ENCODE assay signal across 11 cellular contexts in genomic region chr22:25566812-25567211, GRCh38. TPM values are rescaled to one million over a fixed set of nuclear protein-coding genes. Genes with fewer than 3 reads are reported as not detected.
DNase-seq lines count a peak whose midpoint lies in the region; ATAC-seq and TF ChIP-seq lines count a peak whose summit lies in the region.
"Had no signal": no experiment of that assay in that cellular context is flagged by ENCODE, and none has a peak within 500 bp of the region (broad histone marks: within the 10 kb centered on the region; RNA-seq: fewer than 3 reads in every experiment).

No MANE protein-coding gene starts in this region.

- no peak for TF ChIP-seq CTCF in DOHH2 (IDR thresholded peaks at IDR 0.05; ENCODE audit: low read depth, low read length, poor library complexity, severe bottlenecking)
- TF ChIP-seq CTCF in WTC11 (IDR thresholded peaks at IDR 0.05), result no peak
- TF ChIP-seq CTCF in brain microvascular endothelial cell (IDR thresholded peaks at IDR 0.05; ENCODE audit: low read depth, low read length, missing control alignments), result no peak
- TF ChIP-seq CTCF in osteoblast (IDR thresholded peaks at IDR 0.05; ENCODE audit: extremely low read depth, low read depth, low read length), result no peak

- H3K27ac ChIP-seq in DOHH2 (ENCODE audit: low read depth, low read length) (no peak overlapping the region), HUES64 (ENCODE audit: low read depth, low read length) (no peak overlapping the region), brain microvascular endothelial cell (no peak overlapping the region), osteoblast (ENCODE audit: low read depth, low read length) (no peak overlapping the region)

- peak overlapping the region; percentile 93 for H3K4me2 ChIP-seq in DOHH2 (ENCODE audit: low read length)
- no peak overlapping the region for H3K4me2 ChIP-seq in osteoblast (ENCODE audit: insufficient read depth, low read length)

- peaks cover 26% of the 10 kb centered on the region for H3K27me3 Mint-ChIP-seq in WTC11 (ENCODE audit: low read depth)
- H3K27me3 Mint-ChIP-seq in naive thymus-derived CD8-positive, alpha-beta T cell, result peaks cover 0 to 6% (median 0%) of the 10 kb centered on the region in 5 donors

- WGBS in HUES64, result 64% methylated on average over 1 of the region's 1 CpG

- CTCF ChIA-PET in WTC11 (lab: Charles Lee), result interaction anchor here (1.4 to 3.4 kb wide), 2 partner anchors 23 to 206 kb away, joined by 5 to 16 read pairs; no protein-coding TSS in a partner anchor

- H3K4me1 ChIP-seq in DOHH2 (ENCODE audit: control insufficient read depth, low read length), result peaks cover 59% of the 10 kb centered on the region
- H3K4me1 ChIP-seq in HUES64 (ENCODE audit: insufficient read depth, low read length), result peaks cover 46% of the 10 kb centered on the region
- H3K4me1 ChIP-seq in osteoblast (ENCODE audit: insufficient read depth, low read length), result peaks cover 10% of the 10 kb centered on the region

- peaks cover under 1% of the 10 kb centered on the region; the same call in 1 of the 2 replicates for H3K9me3 Mint-ChIP-seq in WTC11
- H3K9me3 Mint-ChIP-seq in naive thymus-derived CD8-positive, alpha-beta T cell, result no peaks in the 10 kb centered on the region

- DNase-seq in WTC11 (ENCODE audit: low spot score) (no peak), brain microvascular endothelial cell (no peak), foreskin melanocyte (no peak), osteoblast (ENCODE audit: insufficient read length, low spot score, missing footprints) (no peak)
- DNase-seq in naive thymus-derived CD8-positive, alpha-beta T cell, result no peak
- DNase-seq: caudate nucleus, H7 had no signal

- 0 out of 2 replicates have a peak, but pooled peaks cover 3% of the 10 kb centered on the region for H3F3A ChIP-seq in DOHH2 (ENCODE audit: control insufficient read depth, insufficient read depth)

- H3K36me3 ChIP-seq in DOHH2 (ENCODE audit: control insufficient read depth, low read length) (no peaks in the 10 kb centered on the region), HUES64 (ENCODE audit: insufficient read depth, low read length) (no peaks in the 10 kb centered on the region), brain microvascular endothelial cell (replicated peaks) (no peaks in the 10 kb centered on the region), osteoblast (ENCODE audit: insufficient read depth, low read length) (no peaks in the 10 kb centered on the region)

- H2AFZ ChIP-seq in osteoblast (ENCODE audit: low read length), result no peak overlapping the region

- H4K20me1 ChIP-seq in DOHH2 (ENCODE audit: control insufficient read depth, insufficient read depth, low read depth, low read length) (no peaks in the 10 kb centered on the region), osteoblast (ENCODE audit: insufficient read depth, low read length) (peaks cover 6% of the 10 kb centered on the region)

- H3K27me3 ChIP-seq in DOHH2 (ENCODE audit: control insufficient read depth, low read length) (peaks cover 17% of the 10 kb centered on the region), HUES64 (ENCODE audit: insufficient read depth, low read length) (peaks cover 17% of the 10 kb centered on the region), brain microvascular endothelial cell (replicated peaks) (no peaks in the 10 kb centered on the region), osteoblast (ENCODE audit: insufficient read depth, low read length) (peaks cover 12% of the 10 kb centered on the region)

- no peak overlapping the region for H3K9ac ChIP-seq in HUES64 (ENCODE audit: low read depth, low read length)

- no peak overlapping the region for H3K27ac Mint-ChIP-seq in WTC11
- peak overlapping the region in 2 of 10 donors; percentile 25 to 79 for H3K27ac Mint-ChIP-seq in naive thymus-derived CD8-positive, alpha-beta T cell

- ATAC-seq in WTC11 (no peak), GM19324 (IDR thresholded peaks at IDR 0.05; ENCODE audit: low FRiP score, unreplicated experiment) (no peak)
- ATAC-seq in naive thymus-derived CD8-positive, alpha-beta T cell, result no peak
- ATAC-seq: left lobe of liver had no signal

- POLR2A ChIA-PET in WTC11 (lab: Charles Lee), result interaction anchor here (0.6 kb wide), 1 partner anchor 1184 kb away, joined by 4 read pairs; no protein-coding TSS in a partner anchor
- POLR2A ChIA-PET in naive thymus-derived CD8-positive, alpha-beta T cell (lab: Charles Lee), result no interaction called here

- peaks cover 12% of the 10 kb centered on the region for H3K79me2 ChIP-seq in DOHH2 (ENCODE audit: control insufficient read depth, low read length)
- no peaks in the 10 kb centered on the region for H3K79me2 ChIP-seq in osteoblast (ENCODE audit: insufficient read depth, low read length)

- no peaks in the 10 kb centered on the region for H3K36me3 Mint-ChIP-seq in WTC11
- peaks cover 0 to 5% (median 0%) of the 10 kb centered on the region in 3 donors for H3K36me3 Mint-ChIP-seq in naive thymus-derived CD8-positive, alpha-beta T cell

- H3K4me3 ChIP-seq in DOHH2 (ENCODE audit: low read length) (peak overlapping the region; percentile 75), HUES64 (ENCODE audit: low read length) (peak overlapping the region; percentile 73; the same call in 1 of the 2 replicates), brain microvascular endothelial cell (ENCODE audit: low read depth, low read length) (no peak overlapping the region), osteoblast (ENCODE audit: insufficient read depth, low read length) (no peak overlapping the region)

- H3K9me2 ChIP-seq in DOHH2 (replicated peaks; ENCODE audit: control insufficient read depth, low read length), result no peaks in the 10 kb centered on the region

- H3K9me3 ChIP-seq in DOHH2 (ENCODE audit: control insufficient read depth, insufficient read depth, low read length) (no peaks in the 10 kb centered on the region), HUES64 (ENCODE audit: insufficient read depth, low read depth, low read length) (no peaks in the 10 kb centered on the region), osteoblast (ENCODE audit: low read depth, low read length) (no peaks in the 10 kb centered on the region)

- H3K4me1 Mint-ChIP-seq in WTC11, result peaks cover 56% of the 10 kb centered on the region
- peaks cover 16 to 63% (median 34%) of the 10 kb centered on the region in 4 donors for H3K4me1 Mint-ChIP-seq in naive thymus-derived CD8-positive, alpha-beta T cell

- in situ Hi-C loops in brain microvascular endothelial cell (cut with HindIII; ENCODE audit: low pct_ligation_motif_present, low sequenced_read_pairs), result no loop called here

- peak overlapping the region; percentile 95 for H3K4me3 Mint-ChIP-seq in WTC11
- peak overlapping the region in 6 of 10 donors; percentile 22 to 98 (median 93) for H3K4me3 Mint-ChIP-seq in naive thymus-derived CD8-positive, alpha-beta T cell

TF ChIP-seq in WTC11, 78 proteins besides CTCF, POLR2A, EP300 and RAD21 (continues in another document):
- TF ChIP-seq ZBTB43 (CRISPR knock-in tag; IDR thresholded peaks at IDR 0.05) (no peak), FOXJ3 (CRISPR knock-in tag; IDR thresholded peaks at IDR 0.05; ENCODE audit: borderline replicate concordance) (no peak), PREB (CRISPR knock-in tag; IDR thresholded peaks at IDR 0.05; ENCODE audit: borderline replicate concordance) (no peak), HMGA2 (CRISPR knock-in tag; IDR thresholded peaks at IDR 0.05) (no peak), TEAD1 (CRISPR knock-in tag; IDR thresholded peaks at IDR 0.05) (no peak), FOXP4 (CRISPR knock-in tag; IDR thresholded peaks at IDR 0.05) (no peak), KAT7 (CRISPR knock-in tag; IDR thresholded peaks at IDR 0.05; ENCODE audit: borderline replicate concordance) (no peak), ZBTB21 (CRISPR knock-in tag; IDR thresholded peaks at IDR 0.05; ENCODE audit: borderline replicate concordance) (no peak), JUN (CRISPR knock-in tag; IDR thresholded peaks at IDR 0.05) (no peak), MXD4 (CRISPR knock-in tag; IDR thresholded peaks at IDR 0.05; ENCODE audit: borderline replicate concordance) (no peak), ZNF263 (CRISPR knock-in tag; IDR thresholded peaks at IDR 0.05; ENCODE audit: low read depth) (no peak)

RNA-seq across cellular contexts. Expression of gene GRK3, which starts 2.3 kb away (rescaled TPM):
- 11.2 TPM for polyA plus RNA-seq in HUES64 (2013, experiment 1 of 2)
- polyA plus RNA-seq in HUES64 (2013, experiment 2 of 2), result 11.3 TPM
- 25.7 to 27.1 TPM (median 25.8 TPM) in 3 replicates for total RNA-seq in WTC11 (2021)
- 1 to 10 TPM; 8.5 to 8.8 TPM for total RNA-seq in naive thymus-derived CD8-positive, alpha-beta T cell
- polyA plus RNA-seq in naive thymus-derived CD8-positive, alpha-beta T cell, result under 1 TPM; 0.19 to 0.77 (median 0.29) TPM
- 1.8 and 2.7 TPM in 2 replicates for total RNA-seq in osteoblast

Comparison
In these comparisons a context has a peak if more than half of its experiments do, and no peak if none do; other contexts are left out.
1. H3K4me3 ChIP-seq: peak in DOHH2 (single experiment) and HUES64 (single experiment); none in brain microvascular endothelial cell (single experiment) and osteoblast (single experiment).